Comparison of ENCODE assay signal across 19 cellular contexts in the genomic region with DNA sequence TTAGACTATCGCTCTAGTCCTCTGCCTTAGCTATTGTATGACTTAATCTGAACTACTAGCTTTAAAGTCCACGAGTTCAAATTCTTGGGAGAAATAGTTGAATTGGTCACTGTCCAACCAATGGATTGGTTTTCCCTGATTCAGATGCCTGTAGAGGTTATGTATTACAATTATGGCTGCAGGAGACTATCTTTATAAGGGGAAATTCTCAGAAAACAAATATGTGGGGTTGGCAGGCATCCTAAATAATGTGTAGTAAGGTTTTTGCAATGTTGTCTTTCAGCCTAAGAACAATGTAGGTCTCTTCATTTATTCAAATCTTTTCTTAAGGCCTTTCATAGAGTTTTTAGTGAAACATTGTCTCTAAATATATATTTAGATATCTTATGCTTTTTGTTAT. TPM values are rescaled to one million over a fixed set of nuclear protein-coding genes. Genes with fewer than 3 reads are reported as not detected.
"Had no signal": no experiment of that assay in that cellular context is flagged by ENCODE, and none has a peak within 500 bp of the region (broad histone marks: within the 10 kb centered on the region; RNA-seq: fewer than 3 reads in every experiment).

No MANE protein-coding gene starts in this region.

- H3K4me3 Mint-ChIP-seq: activated CD4-positive, alpha-beta T cell treated with anti-CD3 and anti-CD28 coated beads for 36 hours; activated naive CD4-positive, alpha-beta T cell treated with anti-CD3 and anti-CD28 coated beads, Interleukin-2, amount 50 U/mL, for 24 hours; brain; naive thymus-derived CD4-positive, alpha-beta T cell; neural progenitor cell; stimulated activated naive CD8-positive, alpha-beta T cell treated with anti-CD3 and anti-CD28 coated beads, Interleukin-15, Interleukin-2, amounts not matched to agents 100 ng/mL and 50 ng/mL, for 24 hours; T-helper 17 cell had no signal

- H3K9me3 ChIP-seq: psoas muscle, vagina had no signal

- H3K27ac Mint-ChIP-seq: activated CD4-positive, alpha-beta T cell treated with anti-CD3 and anti-CD28 coated beads for 36 hours; activated naive CD4-positive, alpha-beta T cell treated with anti-CD3 and anti-CD28 coated beads, Interleukin-2, amount 50 U/mL, for 24 hours; brain; naive thymus-derived CD4-positive, alpha-beta T cell; neural progenitor cell; stimulated activated naive CD8-positive, alpha-beta T cell treated with anti-CD3 and anti-CD28 coated beads, Interleukin-15, Interleukin-2, amounts not matched to agents 100 ng/mL and 50 ng/mL, for 24 hours; T-helper 17 cell had no signal

- H3K36me3 Mint-ChIP-seq: brain; naive thymus-derived CD4-positive, alpha-beta T cell; neural progenitor cell had no signal

- DNase-seq: activated CD4-positive, alpha-beta T cell treated with anti-CD3 and anti-CD28 coated beads for 36 hours; activated CD4-positive, alpha-beta T cell treated with anti-CD3 and anti-CD28 coated beads, Interleukin-2, amount 50 U/mL, for 48 hours; activated gamma-delta T cell; adrenal gland; effector CD4-positive, alpha-beta T cell; head of caudate nucleus; mesenchymal stem cell; naive thymus-derived CD4-positive, alpha-beta T cell; psoas muscle; right cardiac atrium; T-helper 17 cell; trophoblast cell had no signal

- H3K9ac ChIP-seq: neural progenitor cell had no signal

- H3K27ac ChIP-seq: adrenal gland, neural progenitor cell, psoas muscle, skin epidermis, vagina had no signal

- H3K27me3 ChIP-seq: adrenal gland, neural progenitor cell, vagina had no signal

- H3K4me3 ChIP-seq: adrenal gland, neural progenitor cell, psoas muscle, skin epidermis, vagina had no signal

- H3K27me3 Mint-ChIP-seq: brain had no signal

- H3K4me2 ChIP-seq: neural progenitor cell had no signal

- ATAC-seq: activated CD4-positive, alpha-beta T cell treated with anti-CD3 and anti-CD28 coated beads for 36 hours; esophagus mucosa; naive thymus-derived CD4-positive, alpha-beta T cell; psoas muscle; right cardiac atrium; T-helper 17 cell had no signal

- H3K4me1 ChIP-seq: adrenal gland, neural progenitor cell, psoas muscle, vagina had no signal

- H2AFZ ChIP-seq: neural progenitor cell had no signal

- H3K4me1 Mint-ChIP-seq: activated CD4-positive, alpha-beta T cell treated with anti-CD3 and anti-CD28 coated beads for 36 hours; activated naive CD4-positive, alpha-beta T cell treated with anti-CD3 and anti-CD28 coated beads, Interleukin-2, amount 50 U/mL, for 24 hours; brain; neural progenitor cell; T-helper 17 cell had no signal

RNA-seq across cellular contexts. Expression of a gene that starts 26.9 kb away (rescaled TPM):
- total RNA-seq: activated CD4-positive, alpha-beta T cell treated with anti-CD3 and anti-CD28 coated beads for 36 hours; esophagus mucosa; T-helper 17 cell; vagina had no signal
